Comparison of ENCODE assay signal across 8 cellular contexts in the genomic region with DNA sequence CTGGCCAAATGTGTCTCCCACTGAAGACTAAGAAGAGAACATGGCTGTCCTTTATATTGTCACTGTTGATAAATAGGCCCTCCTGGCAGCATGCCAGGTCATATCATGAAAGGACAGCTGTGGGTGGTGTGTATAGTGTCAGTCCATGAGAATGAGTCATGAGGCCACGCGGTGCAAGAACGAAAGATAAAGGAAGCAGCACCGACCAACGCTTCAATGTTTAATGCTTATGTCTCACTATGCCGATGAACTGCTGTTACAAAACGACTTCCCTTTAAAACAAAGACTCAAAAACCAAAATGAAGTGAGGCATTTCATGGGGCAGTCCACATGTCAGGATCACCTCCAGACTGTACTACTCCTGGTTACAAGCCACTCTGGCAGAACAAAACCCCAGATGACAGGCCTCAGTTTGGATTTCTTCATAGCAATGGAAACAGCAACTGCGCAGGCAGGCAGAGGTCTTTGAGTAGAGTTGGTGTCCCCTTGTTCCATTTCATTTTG. TPM values are rescaled to one million over a fixed set of nuclear protein-coding genes. Genes with fewer than 3 reads are reported as not detected.
DNase-seq lines count a peak whose midpoint lies in the region; ATAC-seq and TF ChIP-seq lines count a peak whose summit lies in the region.

No MANE protein-coding gene starts in this region.

- no peaks in the 10 kb centered on the region for H3K9me3 Mint-ChIP-seq in HFFc6

- H3K36me3 Mint-ChIP-seq in HFFc6 (ENCODE audit: low read depth), result no peaks in the 10 kb centered on the region

- peak overlapping the region; percentile 63 for H3K4me3 Mint-ChIP-seq in HFFc6

- H3K27ac Mint-ChIP-seq in HFFc6, result peak overlapping the region; percentile 82

- DNase-seq in HFFc6 (peak; percentile 27), SHP77 (lab: John Stamatoyannopoulos, UW) (peak; percentile 49 to 61), left kidney (ENCODE audit: low read depth, low spot score) (peak; percentile 47)
- DNase-seq in activated T-helper 9 cell treated with anti-CD3 and anti-CD28 coated beads, Interleukin-2, amount 50 U/mL, for 16 hours (ENCODE audit: low read depth), result peak; percentile 52
- peak; percentile 70 for DNase-seq in stimulated activated CD8-positive, alpha-beta memory T cell treated with anti-CD3 and anti-CD28 coated beads, Interleukin-4, amount 100 ng/mL, for 48 hours

- H3K4me1 Mint-ChIP-seq in HFFc6 (ENCODE audit: low read depth), result peaks cover 49% of the 10 kb centered on the region

- no peak for TF ChIP-seq CTCF in HFFc6 (IDR thresholded peaks at IDR 0.05)

- ATAC-seq in HG02981 (IDR thresholded peaks at IDR 0.05; ENCODE audit: unreplicated experiment), result no peak
- ATAC-seq in HG02588 (IDR thresholded peaks at IDR 0.05; ENCODE audit: unreplicated experiment), result no peak
- ATAC-seq in GM19328 (IDR thresholded peaks at IDR 0.05; ENCODE audit: unreplicated experiment), result no peak

- H3K27me3 Mint-ChIP-seq in HFFc6 (ENCODE audit: insufficient read depth), result no peaks in the 10 kb centered on the region; the same call in 1 of the 2 replicates

RNA-seq across cellular contexts. Expression of a gene that starts 5.2 kb away (rescaled TPM):
- total RNA-seq in HFFc6 (2021; fragmentation: NEBNext Ultra II Directional; extraction: Animal tissue kit (Norgen Biotek cat#: 25700)), result 1 to 10 TPM in 5 of 6 experiments, under 1 TPM in 1; 0.99 to 1.7 (median 1.1) TPM

RNA-seq across cellular contexts. Expression of a gene that starts 41.2 kb away (rescaled TPM):
- total RNA-seq in HFFc6 (2021; fragmentation: NEBNext Ultra II Directional; extraction: Animal tissue kit (Norgen Biotek cat#: 25700)), result 10 to 100 TPM; 13.5 to 18.3 (median 15.1) TPM
